In genomic region chr9:33374634-33375237, GRCh38 we compare ENCODE assay signal across 8 cellular contexts. TPM values are rescaled to one million over a fixed set of nuclear protein-coding genes. Genes with fewer than 3 reads are reported as not detected.
DNase-seq lines count a peak whose midpoint lies in the region; ATAC-seq and TF ChIP-seq lines count a peak whose summit lies in the region.

No MANE protein-coding gene starts in this region.

- ATAC-seq in CD8-positive, alpha-beta T cell: peak; percentile 95
- ATAC-seq in GM21576 (IDR thresholded peaks at IDR 0.05; ENCODE audit: unreplicated experiment) (peak; percentile 70), HG03565 (IDR thresholded peaks at IDR 0.05; ENCODE audit: unreplicated experiment) (no peak)

- H3K27ac ChIP-seq in CD8-positive, alpha-beta T cell (ENCODE audit: low read depth, low read length): no peak overlapping the region
- peak overlapping the region; percentile 33 for H3K27ac ChIP-seq in hepatocyte
- H3K27ac ChIP-seq in sigmoid colon: peak overlapping the region; percentile 40 to 69 (median 54)

- H3K27me3 Mint-ChIP-seq in CD8-positive, alpha-beta T cell (ENCODE audit: low read depth): no peaks in the 10 kb centered on the region

- H3K27ac Mint-ChIP-seq in CD8-positive, alpha-beta T cell: no peak overlapping the region

- peak overlapping the region; percentile 3 for H2AFZ ChIP-seq in hepatocyte

- peaks cover 30% of the 10 kb centered on the region for H3K36me3 Mint-ChIP-seq in CD8-positive, alpha-beta T cell

- in situ Hi-C loops in astrocyte of the cerebellum (cut with HindIII; ENCODE audit: low sequenced_read_pairs): no loop called here

- peaks cover 9% of the 10 kb centered on the region for H3K4me1 Mint-ChIP-seq in CD8-positive, alpha-beta T cell (ENCODE audit: low read depth)

- H3K4me3 ChIP-seq in CD8-positive, alpha-beta T cell (ENCODE audit: low read depth, low read length): no peak overlapping the region
- H3K4me3 ChIP-seq in astrocyte of the cerebellum (ENCODE audit: low read depth, low read length) (no peak overlapping the region), hepatocyte (no peak overlapping the region), sigmoid colon (peak overlapping the region in 2 of 4 donors; percentile 18 to 30)

- POLR2A ChIA-PET in CD8-positive, alpha-beta T cell (lab: Charles Lee): interaction anchor here (0.8 to 1.7 kb wide), 3 partner anchors 41 to 99 kb away, joined by 3 to 7 read pairs (median 5); partner anchors contain the start of gene NOL6

- H3K36me3 ChIP-seq in CD8-positive, alpha-beta T cell (ENCODE audit: insufficient read depth, low read length): peaks cover 9% of the 10 kb centered on the region
- H3K36me3 ChIP-seq in hepatocyte (replicated peaks; ENCODE audit: insufficient read depth, low read depth) (no peaks in the 10 kb centered on the region), sigmoid colon (peaks cover 0 to 22% (median 16%) of the 10 kb centered on the region in 4 donors)

- intact Hi-C loops in CD8-positive, alpha-beta T cell (cut with DNase I, micrococcal nuclease): loop anchor here (1.0 to 10.0 kb wide), 8 partner anchors 41 to 348 kb away; partner anchors contain the start of gene AQP3 (in 1 of the 2)
- intact Hi-C loops in sigmoid colon (cut with DNase I): loop anchor here (1.0 to 10.0 kb wide), 4 partner anchors 41 to 350 kb away; no protein-coding TSS in a partner anchor

- TF ChIP-seq CTCF in CD8-positive, alpha-beta T cell (IDR thresholded peaks at IDR 0.05): peak; percentile 84
- TF ChIP-seq CTCF in astrocyte of the cerebellum (IDR thresholded peaks at IDR 0.05; ENCODE audit: low read depth, low read length, missing control alignments) (peak; percentile 95), hepatocyte (IDR thresholded peaks at IDR 0.05; ENCODE audit: poor library complexity) (peak; percentile 89), sigmoid colon (IDR thresholded peaks at IDR 0.05) (peak; percentile 56 to 88 (median 81))

- no peaks in the 10 kb centered on the region for H3K9me3 ChIP-seq in CD8-positive, alpha-beta T cell (ENCODE audit: low read length)
- H3K9me3 ChIP-seq in hepatocyte (ENCODE audit: low read depth) (no peaks in the 10 kb centered on the region), sigmoid colon (no peaks in the 10 kb centered on the region)

- H3K79me2 ChIP-seq in hepatocyte: no peaks in the 10 kb centered on the region

- 65% methylated on average over 6 of the region's 6 CpGs for WGBS in hepatocyte (ENCODE audit: low lambda C conversion rate, missing lambda C conversion rate)
- WGBS in sigmoid colon, 2 donors: 58 to 64% methylated on average over 6 of the region's 6 CpGs

- TF ChIP-seq EP300 in sigmoid colon (IDR thresholded peaks at IDR 0.05): no peak

- DNase-seq in CD8-positive, alpha-beta T cell: peak; percentile 22 to 75 (median 68)
- DNase-seq in NCI-H1048 (lab: John Stamatoyannopoulos, UW): peak; percentile 23
- DNase-seq in T-helper 9 cell: peak; percentile 49
- peak; percentile 57 for DNase-seq in astrocyte of the cerebellum (ENCODE audit: low read depth)
- peak; percentile 91 for DNase-seq in hepatocyte (ENCODE audit: low spot score)
- DNase-seq in sigmoid colon: peak; percentile 86

- peak overlapping the region; percentile 54 for H3K4me3 Mint-ChIP-seq in CD8-positive, alpha-beta T cell

- H3K9me3 Mint-ChIP-seq in CD8-positive, alpha-beta T cell: no peaks in the 10 kb centered on the region

- H3K27me3 ChIP-seq in CD8-positive, alpha-beta T cell (ENCODE audit: insufficient read depth, low read length): no peaks in the 10 kb centered on the region
- no peaks in the 10 kb centered on the region for H3K27me3 ChIP-seq in hepatocyte
- no peaks in the 10 kb centered on the region for H3K27me3 ChIP-seq in sigmoid colon

- no peaks in the 10 kb centered on the region for H3K4me1 ChIP-seq in CD8-positive, alpha-beta T cell (ENCODE audit: insufficient read depth, low read length)
- no peaks in the 10 kb centered on the region for H3K4me1 ChIP-seq in hepatocyte (ENCODE audit: insufficient read depth)
- peaks cover 0 to 9% (median 6%) of the 10 kb centered on the region in 4 donors for H3K4me1 ChIP-seq in sigmoid colon

- no peak for TF ChIP-seq POLR2A in sigmoid colon (IDR thresholded peaks at IDR 0.05)

- CTCF ChIA-PET in CD8-positive, alpha-beta T cell (lab: Charles Lee): interaction anchor here (0.6 to 6.0 kb wide), 26 partner anchors 8 to 1708 kb away, joined by 3 to 100 read pairs (median 4); partner anchors contain the start of gene AQP3

- H3K4me2 ChIP-seq in hepatocyte: peak overlapping the region; percentile 59

- no peaks in the 10 kb centered on the region for H3K9me2 ChIP-seq in hepatocyte (replicated peaks; ENCODE audit: insufficient read depth)

- H4K20me1 ChIP-seq in hepatocyte (ENCODE audit: insufficient read depth, poor library complexity, severe bottlenecking): no peaks in the 10 kb centered on the region

RNA-seq across cellular contexts. Expression of gene AQP7, which starts 27.6 kb away (rescaled TPM):
- not detected for total RNA-seq in CD8-positive, alpha-beta T cell
- total RNA-seq in hepatocyte: 8.5 and 11.2 TPM in 2 replicates
- polyA plus RNA-seq in hepatocyte: 11.6 and 16.6 TPM in 2 replicates
- total RNA-seq in sigmoid colon: 1 to 10 TPM in 2 of 4 donors, under 1 TPM in 1, not detected in 1; 0.33 to 8.6 (median 2.8) TPM
- 10 to 100 TPM in 1 of 3 donors, 1 to 10 TPM in 2; 2.4 to 14.6 (median 8.6) TPM for polyA plus RNA-seq in sigmoid colon

Comparison
In these comparisons a context has a peak if more than half of its experiments do, and no peak if none do; other contexts are left out.
1. DNase-seq: peak in every context shown above with its lines; median percentile 91 in hepatocyte; 86 in sigmoid colon; 68 in CD8-positive, alpha-beta T cell; 57 in astrocyte of the cerebellum; 49 in T-helper 9 cell; 23 in NCI-H1048.